Comparison of ENCODE assay signal across 8 cellular contexts in the genomic region with DNA sequence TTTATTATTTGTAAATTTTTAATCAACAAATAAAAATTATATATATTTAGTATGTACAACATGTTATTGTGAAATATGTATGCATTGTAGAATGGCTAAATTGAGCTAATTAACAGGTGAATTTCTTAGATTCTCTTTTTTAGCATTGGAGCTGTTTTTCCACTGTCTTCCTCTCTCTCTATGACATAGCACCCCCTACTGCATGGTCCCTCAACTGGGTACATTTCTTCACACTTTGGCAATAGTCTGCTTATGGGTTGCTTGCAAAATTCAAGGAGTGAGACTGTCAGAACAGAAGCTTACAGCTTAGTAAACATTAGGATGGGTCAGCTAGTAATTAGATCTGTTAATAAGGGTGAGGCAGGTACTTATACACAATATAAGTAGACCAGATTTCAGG.
DNase-seq lines count a peak whose midpoint lies in the region; ATAC-seq and TF ChIP-seq lines count a peak whose summit lies in the region.

No MANE protein-coding gene starts in this region.

- ATAC-seq in GM21786 (IDR thresholded peaks at IDR 0.05; ENCODE audit: unreplicated experiment), result no peak

- no peak for TF ChIP-seq POLR2A in stomach (IDR thresholded peaks at IDR 0.05)

- H3K36me3 ChIP-seq in liver (ENCODE audit: control insufficient read depth in 4 of 4, insufficient read depth in 3 of 4, low read depth in 1 of 4, low read length in 3 of 4), result no peaks in the 10 kb centered on the region
- no peaks in the 10 kb centered on the region for H3K36me3 ChIP-seq in stomach

- H3K9me3 ChIP-seq in liver (ENCODE audit: control insufficient read depth in 4 of 4, low read length in 3 of 4) (no peaks in the 10 kb centered on the region), stomach (no peaks in the 10 kb centered on the region)

- peak; percentile 5 for TF ChIP-seq CTCF in liver (IDR thresholded peaks at IDR 0.05; ENCODE audit: low read depth, low read length, missing input control)
- no peak for TF ChIP-seq CTCF in stomach (IDR thresholded peaks at IDR 0.05)

- H3K27me3 ChIP-seq in liver (ENCODE audit: control insufficient read depth in 4 of 4, insufficient read depth in 4 of 4, low read length in 3 of 4) (no peaks in the 10 kb centered on the region), stomach (no peaks in the 10 kb centered on the region)

- no peak overlapping the region for H3K9ac ChIP-seq in liver (ENCODE audit: low read depth in 1 of 2, low read length in 2 of 2)

- H3K27ac ChIP-seq in liver (ENCODE audit: low read depth in 1 of 2, low read length in 2 of 2) (no peak overlapping the region), stomach (no peak overlapping the region)

- TF ChIP-seq RAD21 in liver (IDR thresholded peaks at IDR 0.05), result peak; percentile 44 to 66

- intact Hi-C loops in stomach (cut with DNase I; ENCODE audit: low total_unique reads), result no loop called here

- DNase-seq in DMS114 treated with DMSO at 0.1 percent for 48 hours (lab: John Stamatoyannopoulos, UW; ENCODE audit: unreplicated experiment) (peak; percentile 4), M059J (ENCODE audit: low read depth) (peak; percentile 28), astrocyte of the hippocampus (ENCODE audit: low read depth, low spot score) (peak; percentile 65), stomach (no peak), cerebellum (ENCODE audit: low spot score) (no peak)
- DNase-seq in activated naive CD4-positive, alpha-beta T cell treated with Interleukin-2 at 50 U/mL for 16 hours, result no peak

- no peaks in the 10 kb centered on the region for H3K4me1 ChIP-seq in liver (ENCODE audit: control insufficient read depth in 4 of 4, insufficient read depth in 4 of 4, low read length in 3 of 4)
- no peaks in the 10 kb centered on the region for H3K4me1 ChIP-seq in stomach

- TF ChIP-seq EP300 in stomach (IDR thresholded peaks at IDR 0.05), result no peak

- no peak overlapping the region for H3K4me3 ChIP-seq in liver (ENCODE audit: low read depth in 1 of 3, low read length in 3 of 3)
- no peak overlapping the region for H3K4me3 ChIP-seq in stomach

TF ChIP-seq in liver, 16 proteins besides CTCF, POLR2A, EP300 and RAD21:
- no peak for TF ChIP-seq NR2F2 (IDR thresholded peaks at IDR 0.05)
- no peak for TF ChIP-seq ATF3 (IDR thresholded peaks at IDR 0.05)
- TF ChIP-seq HNF4G (IDR thresholded peaks at IDR 0.05), result no peak
TF ChIP-seq in liver: peak in this region for 0.

Comparison
In these comparisons a context has a peak if more than half of its experiments do, and no peak if none do; other contexts are left out.
1. DNase-seq: peak in DMS114 treated with DMSO at 0.1 percent for 48 hours (single experiment), M059J (single experiment) and astrocyte of the hippocampus (single experiment); none in stomach (single experiment), activated naive CD4-positive, alpha-beta T cell treated with Interleukin-2 at 50 U/mL for 16 hours (single experiment) and cerebellum (single experiment).